10 cellular contexts compared by ENCODE assay signal in the genomic region with DNA sequence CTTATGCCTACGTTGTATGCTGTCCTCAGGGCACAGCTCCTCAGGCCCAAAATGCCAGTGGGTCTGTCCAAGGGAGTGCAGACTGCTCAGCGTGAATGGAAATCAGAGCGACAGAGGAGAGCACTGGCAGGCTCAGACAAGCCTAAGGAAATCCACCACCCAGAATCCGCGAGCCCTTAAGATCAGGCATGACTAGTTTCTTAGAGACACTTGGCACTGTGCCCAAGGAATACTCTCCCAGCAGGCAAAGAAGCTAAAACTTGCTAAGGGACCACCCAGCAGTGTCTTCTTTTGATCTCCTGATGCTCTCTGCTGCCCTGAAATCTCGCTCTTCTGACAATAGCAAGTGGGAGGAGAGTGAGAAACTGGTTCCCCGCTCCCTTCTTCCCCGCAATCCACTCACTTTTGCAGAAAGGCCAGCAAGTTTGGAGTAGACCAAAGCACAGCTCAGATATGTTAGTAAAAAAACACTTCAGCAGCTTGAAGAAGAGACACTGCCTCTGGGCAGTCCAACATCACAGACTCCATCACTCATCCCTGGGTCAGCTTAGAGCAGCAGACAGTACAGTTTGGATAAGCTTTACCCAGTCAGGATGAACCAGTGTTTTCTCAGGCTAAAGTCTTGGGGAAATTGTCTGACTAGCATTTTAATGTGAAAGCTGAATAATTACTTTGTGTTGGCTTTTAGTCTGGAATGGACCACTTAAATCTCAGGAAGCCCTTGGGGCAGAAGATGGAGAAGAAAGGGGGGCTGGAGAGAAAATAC. TPM values are rescaled to one million over a fixed set of nuclear protein-coding genes. Genes with fewer than 3 reads are reported as not detected.
DNase-seq lines count a peak whose midpoint lies in the region; ATAC-seq and TF ChIP-seq lines count a peak whose summit lies in the region.
"Had no signal": no experiment of that assay in that cellular context is flagged by ENCODE, and none has a peak within 500 bp of the region (broad histone marks: within the 10 kb centered on the region; RNA-seq: fewer than 3 reads in every experiment).

No MANE protein-coding gene starts in this region.

- peaks cover 40% of the 10 kb centered on the region for H3K79me2 ChIP-seq in mammary epithelial cell (ENCODE audit: insufficient read depth, low read length)

- TF ChIP-seq POLR2A in vagina (IDR thresholded peaks at IDR 0.05), result no peak

- peak overlapping the region in 1 of 2 experiments; percentile 50 for H3K18ac ChIP-seq in mesenchymal stem cell (ENCODE audit: low read depth in 1 of 2, low read length in 2 of 2)

- H2BK12ac ChIP-seq in mesenchymal stem cell (ENCODE audit: low read length in 2 of 2), result peak overlapping the region in 1 of 2 experiments; percentile 74

- no peak overlapping the region for H3K23ac ChIP-seq in mesenchymal stem cell (ENCODE audit: low read length in 2 of 2)

- H3K9me3 ChIP-seq in mammary epithelial cell (replicated peaks; ENCODE audit: insufficient read depth, low read length) (no peaks in the 10 kb centered on the region), mesenchymal stem cell (ENCODE audit: control insufficient read depth, low read length) (no peaks in the 10 kb centered on the region), vagina (no peaks in the 10 kb centered on the region)
- H3K9me3 ChIP-seq: tibial nerve had no signal

- intact Hi-C loops in Right ventricle myocardium superior (cut with DNase I) (no loop called here), Right ventricle myocardium inferior (cut with DNase I) (no loop called here), mammary epithelial cell (cut with micrococcal nuclease) (loop anchor here (1.0 to 5.0 kb wide), 3 partner anchors 32 to 469 kb away; a partner anchor contains a TSS), vagina (cut with DNase I) (no loop called here)

- H3K4me2 ChIP-seq in mammary epithelial cell (ENCODE audit: insufficient read depth, low read depth, low read length), result peak overlapping the region; percentile 75
- H3K4me2 ChIP-seq in mesenchymal stem cell (ENCODE audit: low read length, poor library complexity, severe bottlenecking), result no peak overlapping the region

- peak overlapping the region; percentile 31 for H4K91ac ChIP-seq in mesenchymal stem cell (ENCODE audit: low read length)

- no peak for TF ChIP-seq CTCF in mammary epithelial cell (conservative IDR thresholded peaks at IDR 0.05 in 1 of 2, IDR thresholded peaks at IDR 0.05 in 1 of 2; ENCODE audit: extremely low read depth in 1 of 2, insufficient read depth in 1 of 2, low read depth in 1 of 2, low read length in 2 of 2)
- no peak for TF ChIP-seq CTCF in vagina (IDR thresholded peaks at IDR 0.05)

- peak; percentile 6 for ATAC-seq in Right ventricle myocardium superior (ENCODE audit: poor library complexity)
- ATAC-seq in Right ventricle myocardium inferior, result no peak
- ATAC-seq in HG03045 (IDR thresholded peaks at IDR 0.05; ENCODE audit: unreplicated experiment), result no peak

- no peak overlapping the region for H4K8ac ChIP-seq in mesenchymal stem cell (ENCODE audit: low read length)

- no peak overlapping the region for H3K14ac ChIP-seq in mesenchymal stem cell (ENCODE audit: low read length in 2 of 2)

- H3K4me1 ChIP-seq in mammary epithelial cell (ENCODE audit: insufficient read depth, low read length) (peaks cover 45% of the 10 kb centered on the region), mesenchymal stem cell (ENCODE audit: control insufficient read depth, insufficient read depth, low read depth, low read length) (peaks cover 16% of the 10 kb centered on the region), vagina (peaks cover 37% of the 10 kb centered on the region)

- H3K79me1 ChIP-seq in mesenchymal stem cell (replicated peaks; ENCODE audit: low read length, poor library complexity, severe bottlenecking), result peaks cover 22% of the 10 kb centered on the region

- peaks cover 42% of the 10 kb centered on the region for H3K36me3 ChIP-seq in mammary epithelial cell (ENCODE audit: insufficient read depth, low read length)
- H3K36me3 ChIP-seq in mesenchymal stem cell (ENCODE audit: control insufficient read depth in 1 of 2, insufficient read depth in 2 of 2, low read depth in 1 of 2, low read length in 2 of 2), result peaks cover 22 to 86% of the 10 kb centered on the region in 2 experiments
- peaks cover 0 to 17% of the 10 kb centered on the region in 2 donors for H3K36me3 ChIP-seq in vagina

- peak overlapping the region; percentile 9 for H2AK5ac ChIP-seq in mesenchymal stem cell (ENCODE audit: low read length, severe bottlenecking)

- WGBS in mammary epithelial cell (ENCODE audit: low coverage, missing lambda C conversion rate), result 3% methylated on average over 8 of the region's 8 CpGs
- 71% methylated on average over 8 of the region's 8 CpGs for WGBS in mesenchymal stem cell

- DNase-seq in Right ventricle myocardium superior (no peak), Right ventricle myocardium inferior (ENCODE audit: missing footprints) (no peak), mammary epithelial cell (peak; percentile 91), mesenchymal stem cell (peak; percentile 80), vagina (ENCODE audit: extremely low spot score in 2 of 2) (no peak), NCI-H526 treated with DMSO at 0.1 percent for 48 hours (lab: John Stamatoyannopoulos, UW) (no peak), UCSD-AML1 (lab: John Stamatoyannopoulos, UW; ENCODE audit: unreplicated experiment) (no peak)
- DNase-seq: activated naive CD8-positive, alpha-beta T cell treated with anti-CD3 and anti-CD28 coated beads, Interleukin-2, amount 10 ng/mL, durations not matched to agents 7 days and 5 days had no signal

- peak overlapping the region; percentile 45 for H3K9ac ChIP-seq in mammary epithelial cell (ENCODE audit: insufficient read depth, low read length)
- H3K9ac ChIP-seq in mesenchymal stem cell (ENCODE audit: low read length), result peak overlapping the region; percentile 65

- no peak overlapping the region for H2BK120ac ChIP-seq in mesenchymal stem cell (ENCODE audit: low read depth, low read length)

- H3K4me3 ChIP-seq in mammary epithelial cell (replicated peaks in 1 of 3; ENCODE audit: insufficient read depth in 1 of 3, low read depth in 2 of 3, low read length in 3 of 3) (peak overlapping the region in 2 of 3 experiments; percentile 10 to 14), mesenchymal stem cell (ENCODE audit: insufficient read depth in 1 of 2, low read depth in 1 of 2, low read length in 2 of 2) (no peak overlapping the region), vagina (no peak overlapping the region)
- H3K4me3 ChIP-seq: tibial nerve had no signal

- H3K27me3 ChIP-seq in mammary epithelial cell (ENCODE audit: insufficient read depth, low read length) (no peaks in the 10 kb centered on the region), mesenchymal stem cell (ENCODE audit: control insufficient read depth in 1 of 2, insufficient read depth in 1 of 2, low read length in 2 of 2) (no peaks in the 10 kb centered on the region), vagina (no peaks in the 10 kb centered on the region)
- H3K27me3 ChIP-seq: tibial nerve had no signal

- no peak overlapping the region for H2BK5ac ChIP-seq in mesenchymal stem cell (ENCODE audit: low read depth, low read length, poor library complexity, severe bottlenecking)

- H2AFZ ChIP-seq in mammary epithelial cell (ENCODE audit: low read depth, low read length) (peak overlapping the region; percentile 14), mesenchymal stem cell (ENCODE audit: low read depth, low read length) (no peak overlapping the region)

- CTCF ChIA-PET in mammary epithelial cell (lab: Charles Lee; ENCODE audit: low non-redundant PET), result interaction anchor here (0.6 kb wide), 2 partner anchors 170 to 363 kb away, joined by 3 to 4 read pairs; no protein-coding TSS in a partner anchor

- H3K4ac ChIP-seq in mesenchymal stem cell (ENCODE audit: low read depth in 1 of 2, low read length in 2 of 2), result no peak overlapping the region

- BruUV-seq in mammary epithelial cell (replicated peaks; lab: Mats Ljungman, UMichigan), result no TSS peak

- H2BK15ac ChIP-seq in mesenchymal stem cell (ENCODE audit: low read depth, poor library complexity, severe bottlenecking), result peak overlapping the region; percentile 8

- peak overlapping the region; percentile 66 for H3K27ac ChIP-seq in mammary epithelial cell (ENCODE audit: insufficient read depth, low read depth, low read length)
- H3K27ac ChIP-seq in mesenchymal stem cell (ENCODE audit: low read length, poor library complexity, severe bottlenecking), result peak overlapping the region; percentile 39
- peak overlapping the region; percentile 17 for H3K27ac ChIP-seq in vagina

- no peaks in the 10 kb centered on the region for H4K20me1 ChIP-seq in mammary epithelial cell (ENCODE audit: insufficient read depth, low read length)

- dilution Hi-C loops in mammary epithelial cell (cut with HindIII; ENCODE audit: low sequenced_read_pairs), result loop anchor here (5.0 kb wide), 1 partner anchor 91 kb away; a partner anchor contains a TSS

- in situ Hi-C loops in mammary epithelial cell (cut with MboI; ENCODE audit: low sequenced_read_pairs in 2 of 2), result no loop called here

RNA-seq across cellular contexts. Expression of a gene that starts 32.4 kb away (rescaled TPM):
- total RNA-seq in Right ventricle myocardium superior (10.0 TPM), Right ventricle myocardium inferior (11.0 TPM), mammary epithelial cell (10 to 100 TPM; 65.8 to 82.2 TPM), vagina (35.1 TPM)
- 63.3 TPM for polyA plus RNA-seq in mammary epithelial cell
- 40.0 TPM for polyA minus RNA-seq in mammary epithelial cell
- polyA plus RNA-seq in mesenchymal stem cell (2013, experiment 1 of 2), result 12.5 TPM
- polyA plus RNA-seq in mesenchymal stem cell (2013, experiment 2 of 2), result 13.1 TPM

Comparison
In these comparisons a context has a peak if more than half of its experiments do, and no peak if none do; other contexts are left out.
1. DNase-seq: peak in mammary epithelial cell (single experiment) and mesenchymal stem cell (single experiment); none in Right ventricle myocardium superior (single experiment), Right ventricle myocardium inferior (single experiment), vagina (0 of 2), NCI-H526 treated with DMSO at 0.1 percent for 48 hours (single experiment) and UCSD-AML1 (single experiment).
2. H3K4me3 ChIP-seq: peak in mammary epithelial cell (2 of 3); none in mesenchymal stem cell (0 of 2) and vagina (0 of 2).
3. Peak in every context shown above with its lines, with median percentiles within 50 percentile points of each other: H3K27ac ChIP-seq.